Comparison of ENCODE assay signal across 8 cellular contexts in genomic region chr17:62064791-62065563, GRCh38.
DNase-seq lines count a peak whose midpoint lies in the region; ATAC-seq, FAIRE-seq and TF ChIP-seq lines count a peak whose summit lies in the region.

Gene MED13 (minus strand): TSS chr17:62065278. CDS start chr17:62065205, 73 bp downstream.

- peak; percentile 29 for ATAC-seq in HG02588 (IDR thresholded peaks at IDR 0.05; ENCODE audit: unreplicated experiment)

- no peaks in the 10 kb centered on the region for H3K9me3 ChIP-seq in OCI-LY1 (ENCODE audit: low read length)
- H3K9me3 ChIP-seq in muscle layer of colon (ENCODE audit: low read length): no peaks in the 10 kb centered on the region

- H3K36me3 Mint-ChIP-seq in activated T-cell treated with anti-CD3 and anti-CD28 coated beads, Interleukin-2, amount 50 U/mL, for 24 hours (ENCODE audit: low read depth): peaks cover 48% of the 10 kb centered on the region

- no peak for TF ChIP-seq POLR2A in erythroblast (IDR thresholded peaks at IDR 0.05; ENCODE audit: low read length)

- H3K9ac ChIP-seq in OCI-LY1 (ENCODE audit: low read length) (peak within 1 kb of the TSS; percentile 98), muscle layer of colon (ENCODE audit: low read length) (peak within 1 kb of the TSS; percentile 84)

- H3K4me1 ChIP-seq in OCI-LY1 (ENCODE audit: insufficient read depth, low read length, severe bottlenecking) (peaks cover 28% of the 10 kb centered on the region), muscle layer of colon (ENCODE audit: insufficient read depth, low read length) (peaks cover 20% of the 10 kb centered on the region)

- peak; percentile 86 for DNase-seq in GM03348 (ENCODE audit: low spot score)
- peak; percentile 75 for DNase-seq in activated T-cell treated with anti-CD3 and anti-CD28 coated beads, Interleukin-2, amount 50 U/mL, for 24 hours
- DNase-seq in erythroblast (lab: John Stamatoyannopoulos, UW): peak; percentile 80 to 81
- peak; percentile 29 to 30 for DNase-seq in stimulated activated CD8-positive, alpha-beta memory T cell treated with anti-CD3 and anti-CD28 coated beads, Interleukin-7, amount 100 ng/mL, for 1 hour (ENCODE audit: low read depth in 2 of 2)
- DNase-seq in D721Med (ENCODE audit: insufficient read length, low spot score): no peak

- H3K27ac ChIP-seq in OCI-LY1 (ENCODE audit: low read depth, low read length, poor library complexity, severe bottlenecking) (peak within 1 kb of the TSS; percentile 78), muscle layer of colon (ENCODE audit: low read depth, low read length) (peak within 1 kb of the TSS; percentile 98)

- H3F3A ChIP-seq in OCI-LY1 (ENCODE audit: insufficient read depth, low read length): no peaks in the 10 kb centered on the region

- H3K9me2 ChIP-seq in OCI-LY1 (ENCODE audit: low read depth, low read length): no peaks in the 10 kb centered on the region

- no peaks in the 10 kb centered on the region for H3K27me3 ChIP-seq in OCI-LY1 (ENCODE audit: insufficient read depth, low read length)
- H3K27me3 ChIP-seq in muscle layer of colon (ENCODE audit: control insufficient read depth in 1 of 2, insufficient read depth in 2 of 2, low read length in 2 of 2): no peaks in the 10 kb centered on the region

- H3K4me1 Mint-ChIP-seq in activated T-cell treated with anti-CD3 and anti-CD28 coated beads, Interleukin-2, amount 50 U/mL, for 24 hours (ENCODE audit: low read depth): peaks cover 39% of the 10 kb centered on the region

- peak within 1 kb of the TSS; percentile 95 for H3K4me2 ChIP-seq in OCI-LY1 (ENCODE audit: low read length)

- peaks cover 50% of the 10 kb centered on the region for H3K79me2 ChIP-seq in OCI-LY1 (ENCODE audit: insufficient read depth, low read length)

- peak within 1 kb of the TSS; percentile 98 for H3K27ac Mint-ChIP-seq in activated T-cell treated with anti-CD3 and anti-CD28 coated beads, Interleukin-2, amount 50 U/mL, for 24 hours

- FAIRE-seq in D721Med (lab: Jason Lieb, UNC): no peak

- no peaks in the 10 kb centered on the region for H3K27me3 Mint-ChIP-seq in activated T-cell treated with anti-CD3 and anti-CD28 coated beads, Interleukin-2, amount 50 U/mL, for 24 hours

- H3K4me3 Mint-ChIP-seq in activated T-cell treated with anti-CD3 and anti-CD28 coated beads, Interleukin-2, amount 50 U/mL, for 24 hours: peak within 1 kb of the TSS; percentile 94

- H3K36me3 ChIP-seq in OCI-LY1 (ENCODE audit: insufficient read depth, low read length) (peaks cover 34% of the 10 kb centered on the region), muscle layer of colon (ENCODE audit: insufficient read depth, low read length) (no peaks in the 10 kb centered on the region)

- no peak within 1 kb of the TSS for H2AFZ ChIP-seq in OCI-LY1 (ENCODE audit: low read length)

- H3K4me3 ChIP-seq in OCI-LY1 (ENCODE audit: low read depth, low read length, poor library complexity, severe bottlenecking): peak within 1 kb of the TSS; percentile 96
- peak within 1 kb of the TSS; percentile 84 to 93 for H3K4me3 ChIP-seq in muscle layer of colon (ENCODE audit: low read depth in 1 of 2, low read length in 2 of 2)

- H4K20me1 ChIP-seq in OCI-LY1 (ENCODE audit: insufficient read depth, low read length): no peaks in the 10 kb centered on the region

- H3K9me3 Mint-ChIP-seq in activated T-cell treated with anti-CD3 and anti-CD28 coated beads, Interleukin-2, amount 50 U/mL, for 24 hours: no peaks in the 10 kb centered on the region

- TF ChIP-seq CTCF in OCI-LY1 (IDR thresholded peaks at IDR 0.05; ENCODE audit: low read length) (no peak), D721Med (IDR thresholded peaks at IDR 0.05; ENCODE audit: insufficient read depth, missing control alignments) (no peak)
